ENCODE assay signal across 16 cellular contexts in genomic region chr1:19981170-19981506, GRCh38. TPM values are rescaled to one million over a fixed set of nuclear protein-coding genes. Genes with fewer than 3 reads are reported as not detected.
DNase-seq lines count a peak whose midpoint lies in the region; TF ChIP-seq lines count a peak whose summit lies in the region.
"Had no signal": no experiment of that assay in that cellular context is flagged by ENCODE, and none has a peak within 500 bp of the region (broad histone marks: within the 10 kb centered on the region; RNA-seq: fewer than 3 reads in every experiment).

No MANE protein-coding gene starts in this region.

- no peak overlapping the region for H3K9ac ChIP-seq in BLaER1 treated with 17β-estradiol and CSF1 and Interleukin-3, amounts not matched to agents 10 nM and 100 nM

- no peak overlapping the region for H3K4me3 ChIP-seq in BLaER1 treated with 17β-estradiol and CSF1 and Interleukin-3, amounts not matched to agents 10 nM and 100 nM
- no peak overlapping the region for H3K4me3 ChIP-seq in sigmoid colon
- H3K4me3 ChIP-seq: K562 had no signal

- peaks cover 11% of the 10 kb centered on the region for H3K27me3 Mint-ChIP-seq in mesothelial cell of epicardium (ENCODE audit: low read depth)

- H3K4me2 ChIP-seq in BLaER1 treated with 17β-estradiol and CSF1 and Interleukin-3, amounts not matched to agents 10 nM and 100 nM: peak overlapping the region in 7 of 11 experiments; percentile 6 to 41 (median 32); a peak in 11 of 22 replicates

- DNase-seq in mesothelial cell of epicardium (ENCODE audit: low spot score in 2 of 2, unreplicated experiment in 2 of 2) (no peak), sigmoid colon (no peak), DMS53 treated with DMSO at 0.1 percent for 48 hours (lab: John Stamatoyannopoulos, UW; ENCODE audit: unreplicated experiment) (no peak), DMS 273 treated with DMSO at 0.1 percent for 48 hours (lab: John Stamatoyannopoulos, UW) (no peak), HPDE6-E6E7 (ENCODE audit: extremely low spot score) (no peak)
- DNase-seq: COR-L47, HCEC 1CT, NCI-H1417 treated with DMSO at 0.1 percent for 48 hours, NCI-H1930, NCI-H446, NCI-H69, SHP77 treated with DMSO at 0.1 percent for 48 hours had no signal

- H3K27ac Mint-ChIP-seq in mesothelial cell of epicardium: peak overlapping the region; percentile 50

- H3K27me3 ChIP-seq in BLaER1 treated with 17β-estradiol and CSF1 and Interleukin-3, amounts not matched to agents 10 nM and 100 nM: peaks cover 0 to 8% (median 0%) of the 10 kb centered on the region in 11 experiments; a peak in 4 of 22 replicates
- no peaks in the 10 kb centered on the region for H3K27me3 ChIP-seq in sigmoid colon

- TF ChIP-seq EP300 in sigmoid colon (IDR thresholded peaks at IDR 0.05): no peak

- H3K4me3 Mint-ChIP-seq in mesothelial cell of epicardium: no peak overlapping the region

- H4K20me1 ChIP-seq in BLaER1 treated with 17β-estradiol and CSF1 and Interleukin-3, amounts not matched to agents 10 nM and 100 nM: no peaks in the 10 kb centered on the region

- H3K9me3 Mint-ChIP-seq in mesothelial cell of epicardium: no peaks in the 10 kb centered on the region

- peaks cover 32% of the 10 kb centered on the region for H3K4me1 Mint-ChIP-seq in mesothelial cell of epicardium

- TF ChIP-seq CTCF in VCaP (conservative IDR thresholded peaks at IDR 0.05): no peak
- TF ChIP-seq CTCF in mesothelial cell of epicardium (IDR thresholded peaks at IDR 0.05; ENCODE audit: unreplicated experiment): no peak
- no peak for TF ChIP-seq CTCF in sigmoid colon (IDR thresholded peaks at IDR 0.05)

- intact Hi-C loops in sigmoid colon (cut with DNase I): loop anchor here (10.0 kb wide), 1 partner anchor 234 kb away; no protein-coding TSS in a partner anchor

- H3K36me3 ChIP-seq in BLaER1 treated with 17β-estradiol and CSF1 and Interleukin-3, amounts not matched to agents 10 nM and 100 nM: no peaks in the 10 kb centered on the region
- no peaks in the 10 kb centered on the region for H3K36me3 ChIP-seq in sigmoid colon

- 17 to 48% methylated on average over 1 of the region's 1 CpG for WGBS in sigmoid colon, 2 donors

- peaks cover 0 to 19% (median 5%) of the 10 kb centered on the region in 10 experiments; a peak in 9 of 20 replicates for H3K4me1 ChIP-seq in BLaER1 treated with 17β-estradiol and CSF1 and Interleukin-3, amounts not matched to agents 10 nM and 100 nM
- H3K4me1 ChIP-seq in sigmoid colon: peaks cover 0 to 45% (median 39%) of the 10 kb centered on the region in 4 donors

- TF ChIP-seq POLR2A in sigmoid colon (IDR thresholded peaks at IDR 0.05): no peak

- no peak overlapping the region for H3K27ac ChIP-seq in BLaER1 treated with 17β-estradiol and CSF1 and Interleukin-3, amounts not matched to agents 10 nM and 100 nM
- H3K27ac ChIP-seq in VCaP (peak overlapping the region; percentile 90), sigmoid colon (peak overlapping the region in 3 of 4 donors; percentile 45 to 71 (median 69))

- H3K9me3 ChIP-seq in BLaER1 treated with 17β-estradiol and CSF1 and Interleukin-3, amounts not matched to agents 10 nM and 100 nM (replicated peaks in 1 of 11): peaks cover 3 to 18% (median 11%) of the 10 kb centered on the region in 11 experiments; a peak in 15 of 22 replicates
- no peaks in the 10 kb centered on the region for H3K9me3 ChIP-seq in sigmoid colon

- H3K36me3 Mint-ChIP-seq in mesothelial cell of epicardium: no peaks in the 10 kb centered on the region

RNA-seq across cellular contexts. Expression of gene PLA2G2A, which starts 1.7 kb away (rescaled TPM):
- total RNA-seq in mesothelial cell of epicardium (3.7 to 5.0 TPM (median 4.1 TPM) in 3 replicates), sigmoid colon (100 to 1,000 TPM in 3 of 4 donors, 10 to 100 TPM in 1; 72.3 to 447 (median 140) TPM)
- polyA plus RNA-seq in sigmoid colon: 1,000 to 10,000 TPM in 1 of 3 donors, 100 to 1,000 TPM in 1, 10 to 100 TPM in 1; 80.7 to 1,282 (median 279) TPM
- total RNA-seq: A673, K562 had no signal
- polyA plus RNA-seq: K562 had no signal

RNA-seq across cellular contexts. Expression of gene PLA2G2E, which starts 57.7 kb away (rescaled TPM):
- not detected in 3 replicates for total RNA-seq in mesothelial cell of epicardium
- not detected for total RNA-seq in sigmoid colon
- polyA plus RNA-seq in sigmoid colon: not detected
- total RNA-seq: A673, K562 had no signal
- polyA plus RNA-seq: K562 had no signal

Comparison
In these comparisons a context has a peak if more than half of its experiments do, and no peak if none do; other contexts are left out.
1. H3K27ac ChIP-seq: peak in VCaP (single experiment) and sigmoid colon (3 of 4); none in BLaER1 treated with 17β-estradiol and CSF1 and Interleukin-3, amounts not matched to agents 10 nM and 100 nM (0 of 11).
2. RNA of gene PLA2G2A, which starts 1.7 kb away (total RNA-seq): 72.3 to 447 TPM in sigmoid colon; 3.7 to 5.0 TPM in mesothelial cell of epicardium; every median in the first group is over 10 times any median in the second.